ENCODE assay signal across 1 cellular context in the genomic region with DNA sequence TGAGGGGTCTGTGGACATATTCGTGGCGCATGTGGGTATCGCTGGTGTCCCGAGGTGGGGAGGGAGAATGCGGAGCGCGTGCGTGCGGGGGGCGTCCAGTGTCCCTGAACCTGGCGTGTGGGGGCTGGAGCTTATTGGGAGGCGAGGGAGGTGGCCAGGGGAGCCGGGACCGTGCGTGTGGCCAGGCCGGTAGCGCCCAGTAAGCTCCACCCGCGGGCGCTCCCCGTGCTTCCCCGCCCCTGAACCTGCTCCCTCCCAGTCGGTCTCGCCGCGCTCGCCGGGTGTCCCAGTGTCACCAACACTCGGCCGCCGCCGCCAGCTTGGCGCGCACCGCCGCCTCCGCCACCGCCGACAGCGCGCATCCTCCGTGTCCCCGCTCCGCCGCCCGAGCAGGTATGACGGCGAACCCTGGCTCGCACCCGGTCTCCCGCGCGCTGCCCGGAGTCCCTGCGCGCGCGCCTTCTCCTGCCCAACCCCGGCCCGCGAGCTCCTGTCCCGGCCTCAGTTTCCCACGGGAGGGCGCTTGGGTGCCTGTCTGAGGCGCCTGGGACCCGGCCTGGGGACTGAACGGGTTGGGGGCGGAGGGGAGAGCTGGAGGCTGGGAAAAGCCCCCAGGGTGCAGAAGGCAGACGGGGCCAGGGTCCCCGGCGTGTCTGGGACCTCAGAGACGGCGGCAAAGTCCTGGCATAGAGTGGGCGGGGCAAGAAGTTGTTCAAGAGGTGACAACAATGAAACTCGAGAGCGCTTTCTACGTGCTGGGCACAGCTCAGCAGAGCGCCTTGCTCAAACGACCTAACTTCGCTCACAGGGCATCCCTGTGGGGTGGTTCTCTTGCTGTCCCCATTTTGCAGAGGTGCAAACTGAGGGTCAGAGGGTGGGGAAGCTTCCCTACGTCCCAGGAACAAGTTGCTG.
TF ChIP-seq lines count a peak whose summit lies in the region.

SCNN1B (plus strand) TSS at position 258 of the 912 bp plus-strand sequence. CDS start 46,298 bp downstream, outside the sequence.

TF ChIP-seq in HEK293, 187 proteins besides CTCF, POLR2A, EP300 and RAD21 (continued from another document):
- TF ChIP-seq SP7 (tag by site-specific recombination; IDR thresholded peaks at IDR 0.05) (no peak), ZNF184 (tag by site-specific recombination; IDR thresholded peaks at IDR 0.05) (no peak), ZNF394 (tag by site-specific recombination; IDR thresholded peaks at IDR 0.05; ENCODE audit: borderline replicate concordance) (no peak)
